In genomic region chr1:248848596-248848995, GRCh38 we compare ENCODE assay signal across 2 cellular contexts.
TF ChIP-seq lines count a peak whose summit lies in the region.

No MANE protein-coding gene starts in this region.

TF ChIP-seq in GM23338, 12 proteins besides CTCF, POLR2A, EP300 and RAD21:
- no peak for TF ChIP-seq ZNF331 (CRISPR knock-in tag; IDR thresholded peaks at IDR 0.05; ENCODE audit: low read depth)
- TF ChIP-seq EZH2 (IDR thresholded peaks at IDR 0.05; ENCODE audit: low read depth, unreplicated experiment) = no peak
- TF ChIP-seq ZNF114 (CRISPR knock-in tag; IDR thresholded peaks at IDR 0.05) = no peak
- TF ChIP-seq JUNB (IDR thresholded peaks at IDR 0.05; ENCODE audit: unreplicated experiment) = no peak
- TF ChIP-seq POLR2AphosphoS5 (IDR thresholded peaks at IDR 0.05; ENCODE audit: low read depth) = no peak; the same call in 1 of the 2 replicates

TF ChIP-seq in K562, 482 proteins besides CTCF, POLR2A, EP300 and RAD21:
- TF ChIP-seq HMBOX1 (IDR thresholded peaks at IDR 0.05) (no peak), AFF4 (CRISPR knock-in tag; IDR thresholded peaks at IDR 0.05) (0 out of 2 replicates have a peak, but pooled peaks have one; percentile 23), SP1 (CRISPR knock-in tag; IDR thresholded peaks at IDR 0.05) (no peak), KLF10 (CRISPR knock-in tag; IDR thresholded peaks at IDR 0.05) (no peak), PTBP1 (IDR thresholded peaks at IDR 0.05; ENCODE audit: low read depth, low read length) (no peak), SMAD2 (IDR thresholded peaks at IDR 0.05; ENCODE audit: low read depth, low read length) (no peak), ZNF121 (CRISPR knock-in tag; conservative IDR thresholded peaks at IDR 0.05) (no peak), ZNF551 (CRISPR knock-in tag; IDR thresholded peaks at IDR 0.05) (no peak), SIN3A (IDR thresholded peaks at IDR 0.05; ENCODE audit: borderline replicate concordance in 2 of 2, control insufficient read depth in 1 of 2, low read depth in 2 of 2, low read length in 2 of 2) (no peak), SUPT5H (IDR thresholded peaks at IDR 0.05) (0 out of 2 replicates have a peak, but pooled peaks have one; percentile 40), ZNF407 (IDR thresholded peaks at IDR 0.05; ENCODE audit: low read depth) (no peak), SRSF3 (IDR thresholded peaks at IDR 0.05; ENCODE audit: insufficient read depth, low read length) (no peak), ZNF124 (CRISPR knock-in tag; IDR thresholded peaks at IDR 0.05) (no peak), NCOR1 (IDR thresholded peaks at IDR 0.05) (no peak), ATF3 (IDR thresholded peaks at IDR 0.05) (no peak), ATF3 (CRISPR knock-in tag; conservative IDR thresholded peaks at IDR 0.05) (no peak), ID3 (CRISPR knock-in tag; IDR thresholded peaks at IDR 0.05) (no peak), ID3 (tag; IDR thresholded peaks at IDR 0.05) (no peak), ZNF408 (CRISPR knock-in tag; IDR thresholded peaks at IDR 0.05; ENCODE audit: low read depth) (no peak)
TF ChIP-seq in K562: peak in this region for 2.
